ENCODE assay signal across 16 cellular contexts in genomic region chr11:122144752-122145151, GRCh38. TPM values are rescaled to one million over a fixed set of nuclear protein-coding genes. Genes with fewer than 3 reads are reported as not detected.
DNase-seq lines count a peak whose midpoint lies in the region; ATAC-seq, FAIRE-seq and TF ChIP-seq lines count a peak whose summit lies in the region.
"Had no signal": no experiment of that assay in that cellular context is flagged by ENCODE, and none has a peak within 500 bp of the region (broad histone marks: within the 10 kb centered on the region; RNA-seq: fewer than 3 reads in every experiment).

No MANE protein-coding gene starts in this region.

- H2AFZ ChIP-seq in osteoblast (ENCODE audit: low read length), result no peak overlapping the region

- H3K27me3 Mint-ChIP-seq in natural killer cell treated with Interleukin-12 subunit alpha and Interleukin-12 subunit beta and Interleukin-15 and Interleukin-18, amount 100 ng/mL, for 72 hours, result peaks cover 9 to 10% of the 10 kb centered on the region in 2 donors

- H3K9me3 Mint-ChIP-seq in natural killer cell treated with Interleukin-12 subunit alpha and Interleukin-12 subunit beta and Interleukin-15 and Interleukin-18, amount 100 ng/mL, for 72 hours, result no peaks in the 10 kb centered on the region
- H3K9me3 Mint-ChIP-seq: CD14-positive monocyte; CD8-positive, alpha-beta T cell had no signal

- H3K4me3 ChIP-seq in RWPE2 (ENCODE audit: severe bottlenecking) (no peak overlapping the region), osteoblast (ENCODE audit: insufficient read depth, low read length) (no peak overlapping the region)
- H3K4me3 ChIP-seq: A549, HAP-1 had no signal

- H3K27me3 ChIP-seq in RWPE2 (ENCODE audit: insufficient read depth, poor library complexity, severe bottlenecking) (no peaks in the 10 kb centered on the region), osteoblast (ENCODE audit: insufficient read depth, low read length) (no peaks in the 10 kb centered on the region)

- H3K36me3 Mint-ChIP-seq in natural killer cell treated with Interleukin-12 subunit alpha and Interleukin-12 subunit beta and Interleukin-15 and Interleukin-18, amount 100 ng/mL, for 72 hours, result no peaks in the 10 kb centered on the region
- H3K36me3 Mint-ChIP-seq: CD14-positive monocyte; CD8-positive, alpha-beta T cell had no signal

- no peak for ATAC-seq in RWPE2 (ENCODE audit: low read depth)
- ATAC-seq in natural killer cell treated with Interleukin-12 subunit alpha and Interleukin-12 subunit beta and Interleukin-15 and Interleukin-18, amount 100 ng/mL, for 72 hours, result no peak
- ATAC-seq: A549; CD8-positive, alpha-beta T cell had no signal

- FAIRE-seq in HTR-8/SVneo (lab: Jason Lieb, UNC), result peak; percentile 31
- FAIRE-seq: A549, GM19239, H1 had no signal

- H3K4me1 Mint-ChIP-seq in natural killer cell treated with Interleukin-12 subunit alpha and Interleukin-12 subunit beta and Interleukin-15 and Interleukin-18, amount 100 ng/mL, for 72 hours (ENCODE audit: low read depth in 2 of 2), result no peaks in the 10 kb centered on the region
- H3K4me1 Mint-ChIP-seq: CD14-positive monocyte had no signal

- peaks cover 92% of the 10 kb centered on the region for H3K36me3 ChIP-seq in RWPE2 (ENCODE audit: low read depth)
- H3K36me3 ChIP-seq in osteoblast (ENCODE audit: insufficient read depth, low read length), result peaks cover 72% of the 10 kb centered on the region
- H3K36me3 ChIP-seq: HAP-1 had no signal

- DNase-seq in HTR-8/SVneo (ENCODE audit: insufficient read length, low spot score) (no peak), RWPE2 (ENCODE audit: low spot score) (no peak), osteoblast (ENCODE audit: insufficient read length, low spot score, missing footprints) (no peak), T1000 (lab: John Stamatoyannopoulos, UW) (no peak), HuH-7.5 (ENCODE audit: low spot score) (no peak)
- no peak for DNase-seq in stimulated activated CD4-positive, alpha-beta T cell treated with anti-CD3 and anti-CD28 coated beads, Interleukin-1b, Interleukin-23, amount 100 ng/mL, for 48 hours
- no peak for DNase-seq in natural killer cell treated with Interleukin-12 subunit alpha and Interleukin-12 subunit beta and Interleukin-15 and Interleukin-18, amount 100 ng/mL, for 72 hours (ENCODE audit: low spot score)
- DNase-seq: Caco-2; CD8-positive, alpha-beta T cell; DND-41; GDM1 had no signal

- H3K9me3 ChIP-seq in RWPE2 (ENCODE audit: severe bottlenecking) (no peaks in the 10 kb centered on the region), osteoblast (ENCODE audit: low read depth, low read length) (no peaks in the 10 kb centered on the region)
- H3K9me3 ChIP-seq: A549, Caco-2, HAP-1 had no signal

- H3K4me3 Mint-ChIP-seq in natural killer cell treated with Interleukin-12 subunit alpha and Interleukin-12 subunit beta and Interleukin-15 and Interleukin-18, amount 100 ng/mL, for 72 hours, result no peak overlapping the region
- H3K4me3 Mint-ChIP-seq: CD14-positive monocyte; CD8-positive, alpha-beta T cell had no signal

- peaks cover 2% of the 10 kb centered on the region for H4K20me1 ChIP-seq in osteoblast (ENCODE audit: insufficient read depth, low read length)

- TF ChIP-seq CTCF in RWPE2 (IDR thresholded peaks at IDR 0.05; ENCODE audit: poor library complexity, severe bottlenecking) (no peak), osteoblast (IDR thresholded peaks at IDR 0.05; ENCODE audit: extremely low read depth, low read depth, low read length) (no peak)

- H3K27ac Mint-ChIP-seq in natural killer cell treated with Interleukin-12 subunit alpha and Interleukin-12 subunit beta and Interleukin-15 and Interleukin-18, amount 100 ng/mL, for 72 hours, result no peak overlapping the region
- H3K27ac Mint-ChIP-seq: CD14-positive monocyte; CD8-positive, alpha-beta T cell had no signal

- H3K4me1 ChIP-seq in RWPE2 (ENCODE audit: insufficient read depth, poor library complexity, severe bottlenecking) (peaks cover 61% of the 10 kb centered on the region), osteoblast (ENCODE audit: insufficient read depth, low read length) (peaks cover 94% of the 10 kb centered on the region)
- H3K4me1 ChIP-seq: Caco-2, HAP-1 had no signal

- H3K27ac ChIP-seq in RWPE2 (ENCODE audit: poor library complexity, severe bottlenecking) (peak overlapping the region; percentile 96), osteoblast (ENCODE audit: low read depth, low read length) (peak overlapping the region; percentile 49)
- H3K27ac ChIP-seq: A549 had no signal

- peaks cover 91% of the 10 kb centered on the region for H3K79me2 ChIP-seq in osteoblast (ENCODE audit: insufficient read depth, low read length)

- H3K4me2 ChIP-seq in osteoblast (ENCODE audit: insufficient read depth, low read length), result peak overlapping the region; percentile 8
- H3K4me2 ChIP-seq: A549 had no signal

RNA-seq across cellular contexts. Expression of gene BLID, which starts 28.7 kb away (rescaled TPM):
- 18.1 and 20.0 TPM in 2 replicates for total RNA-seq in osteoblast
- total RNA-seq in natural killer cell treated with Interleukin-12 subunit alpha and Interleukin-12 subunit beta and Interleukin-15 and Interleukin-18, amount 100 ng/mL, for 72 hours, result not detected
- total RNA-seq: Caco-2; CD8-positive, alpha-beta T cell; H1 had no signal

Comparison
In these comparisons a context has a peak if more than half of its experiments do, and no peak if none do; other contexts are left out.
1. RNA of gene BLID, which starts 28.7 kb away (total RNA-seq): 18.1 to 20.0 TPM in osteoblast; not detected in natural killer cell treated with Interleukin-12 subunit alpha and Interleukin-12 subunit beta and Interleukin-15 and Interleukin-18, amount 100 ng/mL, for 72 hours; every median in the first group is over 10 times any median in the second.